ENCODE assay signal across 21 cellular contexts in the genomic region with DNA sequence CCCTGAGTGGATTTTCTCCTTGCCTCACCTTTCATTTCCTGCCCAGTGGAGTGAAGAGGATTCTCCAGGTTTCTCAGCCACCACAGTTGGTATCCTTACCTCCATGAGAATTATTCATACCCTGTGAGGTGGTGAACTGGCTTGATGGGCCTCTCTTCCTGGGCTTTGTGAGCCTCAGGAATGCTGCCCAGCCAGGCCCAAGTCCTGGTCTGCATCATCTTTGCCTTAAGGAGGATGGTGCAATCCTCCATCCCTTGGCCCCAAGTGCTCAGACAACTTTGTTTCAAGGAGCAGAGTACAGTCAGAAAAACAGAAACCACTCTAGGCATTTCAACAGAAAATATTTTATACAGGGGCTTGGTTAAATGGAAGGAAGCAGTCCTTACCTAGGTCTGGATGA.
DNase-seq lines count a peak whose midpoint lies in the region; ATAC-seq, FAIRE-seq and TF ChIP-seq lines count a peak whose summit lies in the region.
"Had no signal": no experiment of that assay in that cellular context is flagged by ENCODE, and none has a peak within 500 bp of the region (broad histone marks: within the 10 kb centered on the region; RNA-seq: fewer than 3 reads in every experiment).

No MANE protein-coding gene starts in this region.

- ATAC-seq in GM19452 (IDR thresholded peaks at IDR 0.05; ENCODE audit: unreplicated experiment) = no peak
- ATAC-seq: GM12878, SK-N-SH treated with all-trans-retinoic acid at 6 μM for 48 hours had no signal

- no peak overlapping the region for H3K4me3 ChIP-seq in foreskin fibroblast (ENCODE audit: low read depth in 1 of 2, low read length in 2 of 2)
- H3K4me3 ChIP-seq: GM12878 had no signal

- TF ChIP-seq POLR2A in H54 (IDR thresholded peaks at IDR 0.05; ENCODE audit: low read depth, low read length) = no peak

- FAIRE-seq in H54 (lab: Jason Lieb, UNC) = no peak
- FAIRE-seq: GM12878, GM19239, H1 had no signal

- DNase-seq in ELF-1 (ENCODE audit: low read depth, low spot score) = peak; percentile 11
- DNase-seq in amniotic epithelial cell (ENCODE audit: low read depth) = peak; percentile 40
- DNase-seq in foreskin fibroblast = peak; percentile 10 to 40
- DNase-seq in renal cortical epithelial cell (ENCODE audit: low read depth) = peak; percentile 37
- DNase-seq in GM10266 (ENCODE audit: extremely low spot score) = no peak
- DNase-seq in H54 (ENCODE audit: insufficient read length, low spot score) = no peak
- DNase-seq: DMS 273 treated with DMSO at 0.1 percent for 48 hours, DND-41, GF-D8, MV-4-11, NCI-H1417, NCI-H187 treated with DMSO at 0.1 percent for 48 hours, NCI-H226, NCI-H524, NCI-H82, SIG-M5 had no signal

- TF ChIP-seq CTCF in foreskin fibroblast (IDR thresholded peaks at IDR 0.05; ENCODE audit: low read depth, low read length) = no peak
- TF ChIP-seq CTCF in GM10266 (IDR thresholded peaks at IDR 0.05; ENCODE audit: control insufficient read depth, insufficient read depth, low read depth, missing control alignments) = no peak

Comparison
In these comparisons a context has a peak if more than half of its experiments do, and no peak if none do; other contexts are left out.
1. DNase-seq: peak in ELF-1 (single experiment), amniotic epithelial cell (single experiment), foreskin fibroblast (2 of 2) and renal cortical epithelial cell (single experiment); none in GM10266 (single experiment) and H54 (single experiment).